2 cellular contexts compared by ENCODE assay signal in genomic region chr1:2091611-2092604, GRCh38.
TF ChIP-seq lines count a peak whose summit lies in the region.

No MANE protein-coding gene starts in this region.

TF ChIP-seq in K562, 482 proteins besides CTCF, POLR2A, EP300 and RAD21 (continues in another document):
- TF ChIP-seq ZMIZ1 (IDR thresholded peaks at IDR 0.05; ENCODE audit: low read depth in 2 of 2, low read length in 2 of 2) (no peak), ESRRA (IDR thresholded peaks at IDR 0.05; ENCODE audit: borderline replicate concordance, low read depth) (peak; percentile 32; the same call in 1 of the 2 replicates), CXXC5 (CRISPR knock-in tag; IDR thresholded peaks at IDR 0.05) (0 out of 2 replicates have a peak, but pooled peaks have one; percentile 14), ZNF354B (CRISPR knock-in tag; IDR thresholded peaks at IDR 0.05) (no peak), ZBTB7A (IDR thresholded peaks at IDR 0.05; ENCODE audit: borderline replicate concordance, control insufficient read depth, low read depth, low read length) (peak; percentile 60; the same call in 1 of the 2 replicates), SAFB (IDR thresholded peaks at IDR 0.05; ENCODE audit: borderline replicate concordance, low read depth, low read length) (no peak; the same call in 1 of the 2 replicates), E2F6 (IDR thresholded peaks at IDR 0.05; ENCODE audit: borderline replicate concordance in 1 of 2, extremely low read depth in 1 of 2, insufficient read depth in 1 of 2, insufficient read length in 1 of 2, low read depth in 1 of 2, low read length in 1 of 2, poor library complexity in 1 of 2, severe bottlenecking in 1 of 2) (peak in 1 of 2 experiments; percentile 32), RB1 (IDR thresholded peaks at IDR 0.05; ENCODE audit: low read depth) (peak; percentile 62; the same call in 1 of the 2 replicates), HNRNPL (IDR thresholded peaks at IDR 0.05; ENCODE audit: low read depth, low read length) (no peak), TFAP4 (CRISPR knock-in tag; IDR thresholded peaks at IDR 0.05; ENCODE audit: borderline replicate concordance) (peak; percentile 61; the same call in 1 of the 2 replicates), ZBTB26 (CRISPR knock-in tag; IDR thresholded peaks at IDR 0.05) (no peak), CTCFL (IDR thresholded peaks at IDR 0.05; ENCODE audit: borderline replicate concordance, insufficient read depth, low read depth, low read length, poor library complexity, severe bottlenecking) (peak; percentile 85), CREM (IDR thresholded peaks at IDR 0.05; ENCODE audit: low read depth) (0 out of 2 replicates have a peak, but pooled peaks have one; percentile 6), MAFG (tag; conservative IDR thresholded peaks at IDR 0.05) (no peak), FOXK2 (conservative IDR thresholded peaks at IDR 0.05 in 1 of 2, IDR thresholded peaks at IDR 0.05 in 1 of 2; ENCODE audit: low read depth in 2 of 2) (no peak), ZEB2 (IDR thresholded peaks at IDR 0.05) (no peak), STAG1 (CRISPR knock-in tag; IDR thresholded peaks at IDR 0.05; ENCODE audit: borderline replicate concordance) (peak; percentile 51; the same call in 1 of the 2 replicates), CTBP1 (IDR thresholded peaks at IDR 0.05; ENCODE audit: borderline replicate concordance) (0 out of 2 replicates have a peak, but pooled peaks have one; percentile 17)

TF ChIP-seq in HepG2, 621 proteins besides CTCF, POLR2A, EP300 and RAD21 (continued from another document):
- TF ChIP-seq ZNF687 (CRISPR knock-in tag; IDR thresholded peaks at IDR 0.05) (peak; percentile 40; the same call in 1 of the 2 replicates), RERE (CRISPR knock-in tag; IDR thresholded peaks at IDR 0.05; ENCODE audit: low read depth) (no peak), STAG1 (CRISPR knock-in tag; IDR thresholded peaks at IDR 0.05) (peak; percentile 65), HNRNPL (IDR thresholded peaks at IDR 0.05; ENCODE audit: low read depth, low read length) (0 out of 2 replicates have a peak, but pooled peaks have one; percentile 11), ZBTB38 (CRISPR knock-in tag; IDR thresholded peaks at IDR 0.05) (peak; percentile 94), SMC3 (IDR thresholded peaks at IDR 0.05; ENCODE audit: low read length) (peak; percentile 4; the same call in 1 of the 2 replicates), ZBTB33 (CRISPR knock-in tag; IDR thresholded peaks at IDR 0.05) (peak; percentile 98)
